Comparison of ENCODE assay signal across 11 cellular contexts in genomic region chr1:229117664-229118300, GRCh38.
DNase-seq lines count a peak whose midpoint lies in the region; ATAC-seq lines count a peak whose summit lies in the region.
"Had no signal": no experiment of that assay in that cellular context is flagged by ENCODE, and none has a peak within 500 bp of the region (broad histone marks: within the 10 kb centered on the region; RNA-seq: fewer than 3 reads in every experiment).

No MANE protein-coding gene starts in this region.

- H3K4me3 ChIP-seq in MG63, result no peak overlapping the region
- H3K4me3 ChIP-seq: SK-N-MC, tibial nerve had no signal

- DNase-seq in Ammon's horn (ENCODE audit: low spot score), result peak; percentile 73
- DNase-seq in MG63, result peak; percentile 78
- DNase-seq in epithelial cell of prostate (ENCODE audit: low read depth, low spot score), result no peak
- DNase-seq in mucosa of gallbladder (ENCODE audit: low spot score), result peak; percentile 91
- no peak for DNase-seq in T-helper 2 cell
- DNase-seq in kidney glomerular epithelial cell (lab: John Stamatoyannopoulos, UW), result no peak
- no peak for DNase-seq in hepatic stellate cell (ENCODE audit: low spot score)
- DNase-seq: DND-41 had no signal

- peak overlapping the region; percentile 3 for H3K27ac ChIP-seq in epithelial cell of prostate
- H3K27ac ChIP-seq: SK-N-MC, tibial nerve had no signal

- H3K36me3 ChIP-seq in MG63, result no peaks in the 10 kb centered on the region
- H3K36me3 ChIP-seq: tibial nerve had no signal

- ATAC-seq in HG02571 (IDR thresholded peaks at IDR 0.05; ENCODE audit: unreplicated experiment), result no peak

- H3K9me3 ChIP-seq in MG63, result no peaks in the 10 kb centered on the region
- H3K9me3 ChIP-seq: tibial nerve had no signal

- no peaks in the 10 kb centered on the region for H3K27me3 ChIP-seq in MG63
- H3K27me3 ChIP-seq: tibial nerve had no signal

Comparison
In these comparisons a context has a peak if more than half of its experiments do, and no peak if none do; other contexts are left out.
1. DNase-seq: peak in Ammon's horn (single experiment), MG63 (single experiment) and mucosa of gallbladder (single experiment); none in epithelial cell of prostate (single experiment), T-helper 2 cell (0 of 5), kidney glomerular epithelial cell (single experiment) and hepatic stellate cell (single experiment).